8 cellular contexts compared by ENCODE assay signal in the genomic region with DNA sequence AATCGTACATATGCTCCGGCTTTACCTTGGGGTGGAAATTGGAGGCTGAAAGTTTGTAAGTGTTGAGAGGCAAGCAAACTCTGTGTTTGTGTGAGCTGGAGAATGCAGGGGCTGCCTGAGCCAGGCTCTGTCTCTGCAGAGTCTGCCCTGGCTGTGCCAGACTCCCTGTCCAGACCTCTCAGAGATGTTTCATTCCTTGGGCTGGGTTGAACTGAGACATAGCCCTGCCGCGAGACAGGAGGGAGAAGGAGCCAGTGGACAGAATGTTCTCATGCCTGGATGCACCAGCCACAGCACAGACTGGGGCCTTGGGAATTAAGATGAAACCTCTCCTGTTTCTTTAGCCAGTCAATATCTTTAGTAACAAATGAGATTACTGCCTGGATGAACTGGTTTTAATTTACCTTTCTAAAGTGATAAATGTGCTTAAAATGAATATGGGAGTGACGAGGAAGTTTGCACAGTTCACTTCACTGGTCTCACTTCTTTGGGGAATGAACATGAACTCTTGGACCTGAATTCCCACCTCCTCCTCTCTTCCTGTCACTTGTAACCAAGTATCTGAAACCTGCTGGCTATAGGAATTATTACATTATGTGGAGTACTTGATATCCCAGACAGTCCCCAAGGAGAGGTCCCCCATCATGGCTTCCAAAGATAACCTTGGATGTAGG. TPM values are rescaled to one million over a fixed set of nuclear protein-coding genes. Genes with fewer than 3 reads are reported as not detected.
DNase-seq lines count a peak whose midpoint lies in the region; ATAC-seq and TF ChIP-seq lines count a peak whose summit lies in the region.

No MANE protein-coding gene starts in this region.

- peak overlapping the region; percentile 40 to 75 for H3K9ac ChIP-seq in colonic mucosa (ENCODE audit: low read depth in 2 of 2, low read length in 2 of 2)

- peak overlapping the region; percentile 79 for H3K27ac Mint-ChIP-seq in activated T-cell treated with anti-CD3 and anti-CD28 coated beads, Interleukin-2, amount 50 U/mL, for 72 hours
- peak overlapping the region; percentile 87 for H3K27ac Mint-ChIP-seq in type B pancreatic cell

- peaks cover 0 to 2% of the 10 kb centered on the region in 2 donors for H3K36me3 Mint-ChIP-seq in activated T-cell treated with anti-CD3 and anti-CD28 coated beads, Interleukin-2, amount 50 U/mL, for 72 hours (ENCODE audit: insufficient read depth in 2 of 2)
- peaks cover 5% of the 10 kb centered on the region for H3K36me3 Mint-ChIP-seq in activated T-cell treated with anti-CD3 and anti-CD28 coated beads, Interleukin-2, amount 50 U/mL, for 4 hours (ENCODE audit: insufficient read depth)
- H3K36me3 Mint-ChIP-seq in type B pancreatic cell: no peaks in the 10 kb centered on the region

- intact Hi-C loops in colonic mucosa (cut with DNase I): loop anchor here (5.0 kb wide), 1 partner anchor 39 kb away; the partner anchor contains the start of gene YPEL2

- H3K4me3 ChIP-seq in colonic mucosa: no peak overlapping the region

- TF ChIP-seq CTCF in colonic mucosa (IDR thresholded peaks at IDR 0.05): no peak
- no peak for TF ChIP-seq CTCF in type B pancreatic cell (conservative IDR thresholded peaks at IDR 0.05)

- H3K27ac ChIP-seq in colonic mucosa: peak overlapping the region; percentile 90

- peaks cover 0 to 2% of the 10 kb centered on the region in 2 donors for H3K9me3 Mint-ChIP-seq in activated T-cell treated with anti-CD3 and anti-CD28 coated beads, Interleukin-2, amount 50 U/mL, for 72 hours
- H3K9me3 Mint-ChIP-seq in activated T-cell treated with anti-CD3 and anti-CD28 coated beads, Interleukin-2, amount 50 U/mL, for 4 hours: no peaks in the 10 kb centered on the region
- H3K9me3 Mint-ChIP-seq in type B pancreatic cell: no peaks in the 10 kb centered on the region

- peaks cover 61% of the 10 kb centered on the region for H3K4me1 ChIP-seq in colonic mucosa

- no peak for DNase-seq in activated T-cell treated with anti-CD3 and anti-CD28 coated beads, Interleukin-2, amount 50 U/mL, for 72 hours
- no peak for DNase-seq in activated T-cell treated with anti-CD3 and anti-CD28 coated beads, Interleukin-2, amount 50 U/mL, for 4 hours
- peak; percentile 46 for DNase-seq in colonic mucosa
- DNase-seq in mucosa of gallbladder (ENCODE audit: low spot score): peak; percentile 66
- no peak for DNase-seq in type B pancreatic cell (ENCODE audit: extremely low spot score, unreplicated experiment)
- no peak for DNase-seq in RKO (ENCODE audit: low spot score)
- no peak for DNase-seq in SIG-M5 treated with dmso at 0.1 percent for 504 hours (lab: John Stamatoyannopoulos, UW; ENCODE audit: unreplicated experiment)

- no peak for ATAC-seq in activated T-cell treated with anti-CD3 and anti-CD28 coated beads, Interleukin-2, amount 50 U/mL, for 72 hours (replicated peaks in 1 of 2)
- ATAC-seq in activated T-cell treated with anti-CD3 and anti-CD28 coated beads, Interleukin-2, amount 50 U/mL, for 4 hours: no peak
- no peak for ATAC-seq in GM21526 (IDR thresholded peaks at IDR 0.05; ENCODE audit: low FRiP score, unreplicated experiment)

- H3K4me1 Mint-ChIP-seq in activated T-cell treated with anti-CD3 and anti-CD28 coated beads, Interleukin-2, amount 50 U/mL, for 72 hours (ENCODE audit: low read depth): peaks cover 83% of the 10 kb centered on the region
- H3K4me1 Mint-ChIP-seq in activated T-cell treated with anti-CD3 and anti-CD28 coated beads, Interleukin-2, amount 50 U/mL, for 4 hours (ENCODE audit: low read depth): peaks cover 84% of the 10 kb centered on the region
- H3K4me1 Mint-ChIP-seq in type B pancreatic cell (ENCODE audit: unreplicated experiment): peaks cover 62% of the 10 kb centered on the region

- no peaks in the 10 kb centered on the region for H3K27me3 Mint-ChIP-seq in activated T-cell treated with anti-CD3 and anti-CD28 coated beads, Interleukin-2, amount 50 U/mL, for 72 hours (ENCODE audit: low read depth)
- H3K27me3 Mint-ChIP-seq in activated T-cell treated with anti-CD3 and anti-CD28 coated beads, Interleukin-2, amount 50 U/mL, for 4 hours (ENCODE audit: low read depth): no peaks in the 10 kb centered on the region
- no peaks in the 10 kb centered on the region for H3K27me3 Mint-ChIP-seq in type B pancreatic cell

- H3K9me3 ChIP-seq in colonic mucosa: no peaks in the 10 kb centered on the region

- no peaks in the 10 kb centered on the region for H3K27me3 ChIP-seq in colonic mucosa

- H3K4me3 Mint-ChIP-seq in activated T-cell treated with anti-CD3 and anti-CD28 coated beads, Interleukin-2, amount 50 U/mL, for 72 hours: peak overlapping the region in 1 of 2 donors; percentile 67
- no peak overlapping the region for H3K4me3 Mint-ChIP-seq in activated T-cell treated with anti-CD3 and anti-CD28 coated beads, Interleukin-2, amount 50 U/mL, for 4 hours
- peak overlapping the region; percentile 58 for H3K4me3 Mint-ChIP-seq in type B pancreatic cell

- no peaks in the 10 kb centered on the region for H3K36me3 ChIP-seq in colonic mucosa

RNA-seq across cellular contexts. Expression of gene YPEL2, which starts 40.1 kb away (rescaled TPM):
- total RNA-seq in activated T-cell treated with anti-CD3 and anti-CD28 coated beads, Interleukin-2, amount 50 U/mL, for 72 hours: 10 to 100 TPM; 13.4 to 18.9 TPM
- 1 to 10 TPM; 1.3 to 3.1 (median 1.8) TPM for total RNA-seq in activated T-cell treated with anti-CD3 and anti-CD28 coated beads, Interleukin-2, amount 50 U/mL, for 4 hours
- total RNA-seq in colonic mucosa (10 to 100 TPM; 17.2 to 25.7 TPM), mucosa of gallbladder (75.2 TPM), type B pancreatic cell (ENCODE audit: low replicate concordance) (11.0 and 14.7 TPM in 2 replicates)

Comparison
In these comparisons a context has a peak if more than half of its experiments do, and no peak if none do; other contexts are left out.
1. DNase-seq: peak in colonic mucosa (single experiment) and mucosa of gallbladder (single experiment); none in activated T-cell treated with anti-CD3 and anti-CD28 coated beads, Interleukin-2, amount 50 U/mL, for 72 hours (0 of 2), activated T-cell treated with anti-CD3 and anti-CD28 coated beads, Interleukin-2, amount 50 U/mL, for 4 hours (single experiment), type B pancreatic cell (single experiment), RKO (single experiment) and SIG-M5 treated with dmso at 0.1 percent for 504 hours (single experiment).